In the genomic region with DNA sequence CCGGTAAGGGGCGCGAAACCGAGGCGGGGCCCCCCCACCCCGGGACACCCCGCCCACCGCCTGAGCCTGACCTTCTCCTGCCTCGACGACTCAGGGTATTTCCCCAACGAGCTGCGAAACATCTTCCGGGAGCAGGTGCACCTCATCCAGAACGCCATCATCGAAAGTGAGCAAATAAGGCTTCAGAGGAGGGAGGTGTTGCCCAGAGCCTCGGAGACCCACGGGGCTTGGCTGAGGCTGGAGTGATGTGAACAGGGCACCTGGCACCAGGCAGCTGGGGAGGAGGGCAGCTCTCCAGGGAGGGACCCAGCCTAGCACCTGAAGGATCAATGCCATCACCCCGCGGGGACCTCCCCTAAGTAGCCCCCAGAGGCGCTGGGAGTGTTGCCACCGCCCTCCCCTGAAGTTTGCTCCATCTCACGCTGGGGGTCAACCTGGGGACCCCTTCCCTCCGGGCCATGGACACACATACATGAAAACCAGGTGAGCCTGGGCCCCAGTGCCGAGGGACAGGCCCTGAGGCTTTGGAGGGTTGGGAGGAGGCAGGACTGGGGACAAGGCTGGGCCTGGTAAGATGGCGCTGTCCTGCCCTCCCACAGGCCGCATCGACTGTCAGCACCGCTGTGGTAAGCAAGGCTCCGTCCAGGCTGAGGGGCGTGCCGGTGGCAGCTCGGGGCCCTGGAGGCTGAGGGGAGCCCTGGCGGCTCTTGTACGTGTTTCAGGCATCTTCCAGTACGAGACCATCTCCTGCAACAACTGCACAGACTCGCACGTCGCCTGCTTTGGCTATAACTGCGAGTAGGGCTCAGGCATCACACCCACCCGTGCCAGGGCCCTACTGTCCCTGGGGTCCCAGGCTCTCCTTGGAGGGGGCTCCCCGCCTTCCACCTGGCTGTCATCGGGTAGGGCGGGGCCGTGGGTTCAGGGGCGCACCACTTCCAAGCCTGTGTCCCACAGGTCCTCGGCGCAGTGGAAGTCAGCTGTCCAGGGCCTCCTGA, we compare ENCODE assay signal across 8 cellular contexts. TPM values are rescaled to one million over a fixed set of nuclear protein-coding genes. Genes with fewer than 3 reads are reported as not detected.
A peak's percentile ranks its signal among the peaks of the same experiment; 100 is the strongest.
DNase-seq lines count a peak whose midpoint lies in the region; ATAC-seq and TF ChIP-seq lines count a peak whose summit lies in the region.

No MANE protein-coding gene starts in this region.

- peak overlapping the region; percentile 61 for H3K27ac ChIP-seq in CD8-positive, alpha-beta T cell (ENCODE audit: low read depth, low read length)
- H3K27ac ChIP-seq in HEK293 (ENCODE audit: extremely low read depth, low read depth, low read length) (peak overlapping the region; percentile 31; the same call in 1 of the 2 replicates), rectal smooth muscle tissue (ENCODE audit: low read depth, low read length) (peak overlapping the region; percentile 66)

- CTCF ChIA-PET in CD8-positive, alpha-beta T cell (lab: Charles Lee) = interaction anchor here (0.7 to 1.8 kb wide), 6 partner anchors 14 to 181 kb away, joined by 3 to 10 read pairs (median 5); no protein-coding TSS in a partner anchor
- CTCF ChIA-PET in HEK293 (lab: Yijun Ruan, JAX) = interaction anchor here (0.8 to 1.1 kb wide), 5 partner anchors 25 to 167 kb away, joined by 3 to 6 read pairs (median 3); no protein-coding TSS in a partner anchor
- CTCF ChIA-PET in activated B cell treated with CpG ODN at 0.5 μM for 24 hours (lab: Charles Lee) = interaction anchor here (0.6 to 0.8 kb wide), 2 partner anchors 40 to 54 kb away, joined by 3 read pairs; a partner anchor contains a TSS

- peak overlapping the region; percentile 82 for H3K4me3 ChIP-seq in CD8-positive, alpha-beta T cell (ENCODE audit: low read depth, low read length)
- peak overlapping the region; percentile 43 for H3K4me3 ChIP-seq in HEK293 (ENCODE audit: low read depth, low read length)
- H3K4me3 ChIP-seq in epithelial cell of esophagus (ENCODE audit: low read length) = peak overlapping the region; percentile 43
- H3K4me3 ChIP-seq in rectal smooth muscle tissue (ENCODE audit: low read length) = peak overlapping the region; percentile 75

- H3K36me3 Mint-ChIP-seq in CD8-positive, alpha-beta T cell = peaks cover 48% of the 10 kb centered on the region
- peaks cover 55% of the 10 kb centered on the region for H3K36me3 Mint-ChIP-seq in activated B cell treated with CpG ODN at 0.5 μM for 24 hours (ENCODE audit: low read depth)

- peak overlapping the region; percentile 77 for H3K4me3 Mint-ChIP-seq in CD8-positive, alpha-beta T cell
- peak overlapping the region; percentile 91 for H3K4me3 Mint-ChIP-seq in activated B cell treated with CpG ODN at 0.5 μM for 24 hours

- H3K9me3 Mint-ChIP-seq in CD8-positive, alpha-beta T cell = no peaks in the 10 kb centered on the region
- no peaks in the 10 kb centered on the region for H3K9me3 Mint-ChIP-seq in activated B cell treated with CpG ODN at 0.5 μM for 24 hours

- TF ChIP-seq CTCF in CD8-positive, alpha-beta T cell (IDR thresholded peaks at IDR 0.05) = no peak
- no peak for TF ChIP-seq CTCF in HEK293 (tag by site-specific recombination; IDR thresholded peaks at IDR 0.05)
- no peak for TF ChIP-seq CTCF in activated B cell treated with CpG ODN at 0.5 μM for 24 hours (IDR thresholded peaks at IDR 0.05)
- TF ChIP-seq CTCF in epithelial cell of esophagus (IDR thresholded peaks at IDR 0.05; ENCODE audit: insufficient read depth, low read depth, low read length, missing control alignments) = no peak

- POLR2A ChIA-PET in CD8-positive, alpha-beta T cell (lab: Charles Lee) = interaction anchor here (1.2 to 5.4 kb wide), 3 partner anchors 14 to 54 kb away, joined by 4 to 57 read pairs (median 20); a partner anchor contains a TSS
- POLR2A ChIA-PET in HEK293 (lab: Yijun Ruan, JAX) (interaction anchor here (0.9 kb wide), 1 partner anchor 10 kb away, joined by 9 read pairs; no protein-coding TSS in a partner anchor), activated B cell treated with CpG ODN at 0.5 μM for 24 hours (lab: Charles Lee) (interaction anchor here (0.5 to 36.0 kb wide), 12 partner anchors 13 to 1113 kb away, joined by 3 to 2723 read pairs (median 4); a partner anchor contains a TSS)

- H3K4me1 Mint-ChIP-seq in CD8-positive, alpha-beta T cell (ENCODE audit: low read depth) = peaks cover 25% of the 10 kb centered on the region
- H3K4me1 Mint-ChIP-seq in activated B cell treated with CpG ODN at 0.5 μM for 24 hours = peaks cover 28% of the 10 kb centered on the region

- peak in 3 of 7 experiments; percentile 39 to 63 (median 40) for DNase-seq in CD8-positive, alpha-beta T cell
- DNase-seq in activated B cell treated with CpG ODN at 0.5 μM for 24 hours = no peak
- no peak for DNase-seq in epithelial cell of esophagus (ENCODE audit: low read depth)
- DNase-seq in putamen (ENCODE audit: low spot score) = no peak

- H3K27me3 Mint-ChIP-seq in CD8-positive, alpha-beta T cell (ENCODE audit: low read depth) = no peaks in the 10 kb centered on the region
- no peaks in the 10 kb centered on the region for H3K27me3 Mint-ChIP-seq in activated B cell treated with CpG ODN at 0.5 μM for 24 hours

- no peak for ATAC-seq in CD8-positive, alpha-beta T cell
- ATAC-seq in activated B cell treated with CpG ODN at 0.5 μM for 24 hours (ENCODE audit: low read depth) (peak; percentile 1), HG02981 (IDR thresholded peaks at IDR 0.05; ENCODE audit: unreplicated experiment) (no peak), GM18511 (IDR thresholded peaks at IDR 0.05; ENCODE audit: unreplicated experiment) (no peak)

- H3K27me3 ChIP-seq in CD8-positive, alpha-beta T cell (ENCODE audit: insufficient read depth, low read length) = no peaks in the 10 kb centered on the region
- H3K27me3 ChIP-seq in rectal smooth muscle tissue (ENCODE audit: control insufficient read depth, insufficient read depth, low read length) = no peaks in the 10 kb centered on the region

- no peak overlapping the region for H3K9ac ChIP-seq in rectal smooth muscle tissue (ENCODE audit: low read length)

- intact Hi-C loops in CD8-positive, alpha-beta T cell (cut with DNase I, micrococcal nuclease) = loop anchor here (1.0 to 10.0 kb wide), 7 partner anchors 48 to 603 kb away; a partner anchor contains a TSS
- intact Hi-C loops in activated B cell treated with CpG ODN at 0.5 μM for 24 hours (cut with micrococcal nuclease) = loop anchor here (1.0 to 10.0 kb wide), 4 partner anchors 13 to 217 kb away; no protein-coding TSS in a partner anchor

- H3K36me3 ChIP-seq in CD8-positive, alpha-beta T cell (ENCODE audit: insufficient read depth, low read length) = peaks cover 14% of the 10 kb centered on the region
- peaks cover 4 to 47% of the 10 kb centered on the region in 2 experiments; a peak in 2 of 3 replicates for H3K36me3 ChIP-seq in HEK293 (ENCODE audit: control insufficient read depth in 2 of 2, insufficient read depth in 1 of 2, low read length in 2 of 2)
- peaks cover 15% of the 10 kb centered on the region for H3K36me3 ChIP-seq in rectal smooth muscle tissue (ENCODE audit: control insufficient read depth, insufficient read depth, low read length)

- peaks cover 39% of the 10 kb centered on the region for H3K4me1 ChIP-seq in CD8-positive, alpha-beta T cell (ENCODE audit: insufficient read depth, low read length)
- H3K4me1 ChIP-seq in HEK293 (ENCODE audit: control insufficient read depth, insufficient read depth, low read length) (peaks cover 7% of the 10 kb centered on the region; the same call in 1 of the 2 replicates), rectal smooth muscle tissue (ENCODE audit: control insufficient read depth, insufficient read depth, low read length) (peaks cover 9% of the 10 kb centered on the region)

- peak overlapping the region; percentile 91 for H3K27ac Mint-ChIP-seq in CD8-positive, alpha-beta T cell
- peak overlapping the region; percentile 78 for H3K27ac Mint-ChIP-seq in activated B cell treated with CpG ODN at 0.5 μM for 24 hours

- H3K9me3 ChIP-seq in CD8-positive, alpha-beta T cell (ENCODE audit: low read length) = no peaks in the 10 kb centered on the region
- H3K9me3 ChIP-seq in HEK293 (ENCODE audit: control insufficient read depth, insufficient read depth, low read depth, low read length) = no peaks in the 10 kb centered on the region

TF ChIP-seq in HEK293, 187 proteins besides CTCF, POLR2A, EP300 and RAD21:
- TF ChIP-seq GLIS2 (tag by site-specific recombination; IDR thresholded peaks at IDR 0.05) (peak; percentile 65), GLIS1 (tag by site-specific recombination; IDR thresholded peaks at IDR 0.05) (peak; percentile 67), ZBTB20 (tag by site-specific recombination; IDR thresholded peaks at IDR 0.05) (no peak), YY1 (tag by site-specific recombination; IDR thresholded peaks at IDR 0.05) (no peak), KLF8 (tag by site-specific recombination; IDR thresholded peaks at IDR 0.05) (0 out of 2 replicates have a peak, but pooled peaks have one; percentile 16), IKZF3 (tag by site-specific recombination; IDR thresholded peaks at IDR 0.05) (no peak), ZNF600 (tag by site-specific recombination; IDR thresholded peaks at IDR 0.05) (peak; percentile 38; the same call in 1 of the 2 replicates)
TF ChIP-seq in HEK293: peak in this region for 4.

RNA-seq across cellular contexts. Expression of a gene that starts 0.9 kb away (rescaled TPM):
- total RNA-seq in CD8-positive, alpha-beta T cell = 10 to 100 TPM; 11.9 to 15.3 TPM
- total RNA-seq in activated B cell treated with CpG ODN at 0.5 μM for 24 hours = 73.0 and 78.6 TPM in 2 replicates

RNA-seq across cellular contexts. Expression of a gene that starts 1.5 kb away (rescaled TPM):
- total RNA-seq in CD8-positive, alpha-beta T cell = 10 to 100 TPM; 76.7 to 80.0 TPM
- total RNA-seq in activated B cell treated with CpG ODN at 0.5 μM for 24 hours = 179 and 189 TPM in 2 replicates

RNA-seq across cellular contexts. Expression of a gene that starts 46.6 kb away (rescaled TPM):
- 100 to 1,000 TPM; 453 to 455 TPM for total RNA-seq in CD8-positive, alpha-beta T cell
- total RNA-seq in activated B cell treated with CpG ODN at 0.5 μM for 24 hours = 1,134 and 1,197 TPM in 2 replicates

RNA-seq across cellular contexts. Expression of a gene that starts 53.7 kb away (rescaled TPM):
- total RNA-seq in CD8-positive, alpha-beta T cell = 10 to 100 TPM; 39.4 to 42.5 TPM
- total RNA-seq in activated B cell treated with CpG ODN at 0.5 μM for 24 hours = 97.2 and 109 TPM in 2 replicates
